ENCODE assay signal across 8 cellular contexts in genomic region chr11:104163100-104164027, GRCh38. TPM values are rescaled to one million over a fixed set of nuclear protein-coding genes. Genes with fewer than 3 reads are reported as not detected.
DNase-seq lines count a peak whose midpoint lies in the region; ATAC-seq and TF ChIP-seq lines count a peak whose summit lies in the region.

No MANE protein-coding gene starts in this region.

- peaks cover 2% of the 10 kb centered on the region for H3K36me3 Mint-ChIP-seq in activated CD8-positive, alpha-beta memory T cell treated with anti-CD3 and anti-CD28 coated beads, Interleukin-2, amount 10 ng/mL, durations not matched to agents 7 days and 5 days
- H3K36me3 Mint-ChIP-seq in chondrocyte (ENCODE audit: low read depth): no peaks in the 10 kb centered on the region

- peaks cover 0 to 10% (median 4%) of the 10 kb centered on the region in 4 donors for H3K4me1 ChIP-seq in liver (ENCODE audit: control insufficient read depth in 4 of 4, insufficient read depth in 4 of 4, low read length in 3 of 4)
- H3K4me1 ChIP-seq in tibial nerve: peaks cover 0 to 23% (median 9%) of the 10 kb centered on the region in 4 donors

- TF ChIP-seq CTCF in chondrocyte (IDR thresholded peaks at IDR 0.05) (no peak), liver (IDR thresholded peaks at IDR 0.05; ENCODE audit: low read depth, low read length, missing input control) (no peak), tibial nerve (IDR thresholded peaks at IDR 0.05) (no peak)

- CTCF ChIA-PET in activated CD8-positive, alpha-beta memory T cell treated with anti-CD3 and anti-CD28 coated beads, Interleukin-2, amount 10 ng/mL, durations not matched to agents 7 days and 5 days (lab: Charles Lee): interaction anchor here (0.7 to 1.0 kb wide), 2 partner anchors 17 to 482 kb away, joined by 3 read pairs; no protein-coding TSS in a partner anchor

- no peak for TF ChIP-seq POLR2A in tibial nerve (IDR thresholded peaks at IDR 0.05)

- no peak overlapping the region for H3K9ac ChIP-seq in liver (ENCODE audit: low read depth in 1 of 2, low read length in 2 of 2)

- 5% methylated on average over 38 of the region's 38 CpGs for WGBS in liver
- 5 to 7% methylated on average over 28 to 38 of the region's 38 CpGs for WGBS in tibial nerve, 2 donors

- ATAC-seq in activated CD8-positive, alpha-beta memory T cell treated with anti-CD3 and anti-CD28 coated beads, Interleukin-2, amount 10 ng/mL, durations not matched to agents 7 days and 5 days: no peak

- H3K36me3 ChIP-seq in MG63 (no peaks in the 10 kb centered on the region), liver (ENCODE audit: control insufficient read depth in 4 of 4, insufficient read depth in 3 of 4, low read depth in 1 of 4, low read length in 3 of 4) (no peaks in the 10 kb centered on the region), tibial nerve (no peaks in the 10 kb centered on the region)

- H3K4me3 ChIP-seq in MG63: peak overlapping the region; percentile 54
- H3K4me3 ChIP-seq in liver (ENCODE audit: low read depth in 1 of 3, low read length in 3 of 3): peak overlapping the region in 2 of 3 donors; percentile 39 to 55
- H3K4me3 ChIP-seq in tibial nerve: peak overlapping the region; percentile 36 to 69 (median 48)

- no peak for TF ChIP-seq EP300 in tibial nerve (IDR thresholded peaks at IDR 0.05)

- peaks cover 32% of the 10 kb centered on the region for H3K27me3 Mint-ChIP-seq in activated CD8-positive, alpha-beta memory T cell treated with anti-CD3 and anti-CD28 coated beads, Interleukin-2, amount 10 ng/mL, durations not matched to agents 7 days and 5 days
- H3K27me3 Mint-ChIP-seq in chondrocyte (ENCODE audit: low read depth): peaks cover 9% of the 10 kb centered on the region

- peaks cover 10% of the 10 kb centered on the region for H3K4me1 Mint-ChIP-seq in activated CD8-positive, alpha-beta memory T cell treated with anti-CD3 and anti-CD28 coated beads, Interleukin-2, amount 10 ng/mL, durations not matched to agents 7 days and 5 days
- peaks cover 10% of the 10 kb centered on the region for H3K4me1 Mint-ChIP-seq in chondrocyte (ENCODE audit: low read depth)

- H3K9me3 ChIP-seq in MG63 (no peaks in the 10 kb centered on the region), liver (ENCODE audit: control insufficient read depth in 4 of 4, low read length in 3 of 4) (peaks cover 0 to 2% (median 0%) of the 10 kb centered on the region in 4 donors), tibial nerve (no peaks in the 10 kb centered on the region)

- TF ChIP-seq RAD21 in liver (IDR thresholded peaks at IDR 0.05): no peak

- peak overlapping the region; percentile 70 for H3K4me3 Mint-ChIP-seq in activated CD8-positive, alpha-beta memory T cell treated with anti-CD3 and anti-CD28 coated beads, Interleukin-2, amount 10 ng/mL, durations not matched to agents 7 days and 5 days
- H3K4me3 Mint-ChIP-seq in chondrocyte (ENCODE audit: unreplicated experiment): peak overlapping the region; percentile 73

- no peaks in the 10 kb centered on the region for H3K27me3 ChIP-seq in MG63
- H3K27me3 ChIP-seq in liver (ENCODE audit: control insufficient read depth in 4 of 4, insufficient read depth in 4 of 4, low read length in 3 of 4): peaks cover 2 to 8% (median 5%) of the 10 kb centered on the region in 4 donors
- H3K27me3 ChIP-seq in tibial nerve: no peaks in the 10 kb centered on the region

- H3K27ac ChIP-seq in liver (ENCODE audit: low read depth in 1 of 2, low read length in 2 of 2) (peak overlapping the region in 1 of 2 donors; percentile 12), tibial nerve (peak overlapping the region in 2 of 4 donors; percentile 13 to 65)

- DNase-seq in activated CD8-positive, alpha-beta memory T cell treated with anti-CD3 and anti-CD28 coated beads, Interleukin-2, amount 10 ng/mL, durations not matched to agents 7 days and 5 days: no peak
- no peak for DNase-seq in activated CD8-positive, alpha-beta memory T cell treated with anti-CD3 and anti-CD28 coated beads, Interleukin-2, amount 50 U/mL, for 4 hours
- DNase-seq in MG63 (peak; percentile 24), chondrocyte (ENCODE audit: low spot score) (no peak), tibial nerve (ENCODE audit: low spot score in 2 of 2) (no peak), KG1 (lab: John Stamatoyannopoulos, UW) (no peak), NCI-H774 (lab: John Stamatoyannopoulos, UW) (no peak)

- no peak overlapping the region for H3K27ac Mint-ChIP-seq in activated CD8-positive, alpha-beta memory T cell treated with anti-CD3 and anti-CD28 coated beads, Interleukin-2, amount 10 ng/mL, durations not matched to agents 7 days and 5 days
- no peak overlapping the region for H3K27ac Mint-ChIP-seq in chondrocyte (ENCODE audit: unreplicated experiment)

- no peaks in the 10 kb centered on the region for H3K9me3 Mint-ChIP-seq in activated CD8-positive, alpha-beta memory T cell treated with anti-CD3 and anti-CD28 coated beads, Interleukin-2, amount 10 ng/mL, durations not matched to agents 7 days and 5 days (ENCODE audit: low read depth)
- no peaks in the 10 kb centered on the region for H3K9me3 Mint-ChIP-seq in chondrocyte (ENCODE audit: low read depth)

TF ChIP-seq in liver, 16 proteins besides CTCF, POLR2A, EP300 and RAD21:
- TF ChIP-seq GABPA (IDR thresholded peaks at IDR 0.05 in 1 of 2, conservative IDR thresholded peaks at IDR 0.05 in 1 of 2): no peak
- TF ChIP-seq YY1 (IDR thresholded peaks at IDR 0.05): no peak
- TF ChIP-seq, protein P1, sequence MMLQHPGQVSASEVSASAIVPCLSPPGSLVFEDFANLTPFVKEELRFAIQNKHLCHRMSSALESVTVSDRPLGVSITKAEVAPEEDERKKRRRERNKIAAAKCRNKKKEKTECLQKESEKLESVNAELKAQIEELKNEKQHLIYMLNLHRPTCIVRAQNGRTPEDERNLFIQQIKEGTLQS (IDR thresholded peaks at IDR 0.05): no peak
- TF ChIP-seq ZBTB33 (IDR thresholded peaks at IDR 0.05): no peak
- TF ChIP-seq FOXA1 (IDR thresholded peaks at IDR 0.05): no peak
- no peak for TF ChIP-seq REST (IDR thresholded peaks at IDR 0.05)
- TF ChIP-seq JUND (IDR thresholded peaks at IDR 0.05): no peak
- no peak for TF ChIP-seq HNF4A (conservative IDR thresholded peaks at IDR 0.05)
- no peak for TF ChIP-seq TAF1 (conservative IDR thresholded peaks at IDR 0.05)
- no peak for TF ChIP-seq EGR1 (IDR thresholded peaks at IDR 0.05; ENCODE audit: low read depth in 2 of 2)
- no peak for TF ChIP-seq SP1 (IDR thresholded peaks at IDR 0.05)
- no peak for TF ChIP-seq RXRA (IDR thresholded peaks at IDR 0.05)
- TF ChIP-seq NR2F2 (IDR thresholded peaks at IDR 0.05): no peak
- no peak for TF ChIP-seq FOXA2 (IDR thresholded peaks at IDR 0.05)
- TF ChIP-seq, protein P2, sequence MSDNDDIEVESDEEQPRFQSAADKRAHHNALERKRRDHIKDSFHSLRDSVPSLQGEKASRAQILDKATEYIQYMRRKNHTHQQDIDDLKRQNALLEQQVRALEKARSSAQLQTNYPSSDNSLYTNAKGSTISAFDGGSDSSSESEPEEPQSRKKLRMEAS (IDR thresholded peaks at IDR 0.05): no peak
- no peak for TF ChIP-seq HNF4G (IDR thresholded peaks at IDR 0.05)

RNA-seq across cellular contexts. Expression of gene PDGFD, which starts 0.6 kb away (rescaled TPM):
- under 1 TPM; 0.12 to 0.15 TPM for total RNA-seq in activated CD8-positive, alpha-beta memory T cell treated with anti-CD3 and anti-CD28 coated beads, Interleukin-2, amount 10 ng/mL, durations not matched to agents 7 days and 5 days
- 0.95 and 4.6 TPM in 2 replicates for total RNA-seq in MG63 (2014; rRNA removed; shearing (Covaris generic); ENCODE audit: low replicate concordance)
- total RNA-seq in chondrocyte (0.44 to 5.0 TPM (median 0.45 TPM) in 3 replicates), liver (1 to 10 TPM; 1.5 to 3.3 TPM), tibial nerve (10 to 100 TPM; 26.0 to 72.4 (median 29.6) TPM)
- 1 to 10 TPM; 1.0 to 2.7 TPM for polyA plus RNA-seq in liver
